In genomic region chr7:6650521-6651011, GRCh38 we compare ENCODE assay signal across 12 cellular contexts.
"Had no signal": no experiment of that assay in that cellular context is flagged by ENCODE, and none has a peak within 500 bp of the region (broad histone marks: within the 10 kb centered on the region; RNA-seq: fewer than 3 reads in every experiment).

No MANE protein-coding gene starts in this region.

- H3K4me1 ChIP-seq: transverse colon had no signal

- H3K27me3 Mint-ChIP-seq: activated CD4-positive, alpha-beta T cell treated with anti-CD3 and anti-CD28 coated beads, Interleukin-2, amount 10 ng/mL, durations not matched to agents 7 days and 5 days; activated naive CD8-positive, alpha-beta T cell treated with anti-CD3 and anti-CD28 coated beads, Interleukin-2, amount 10 ng/mL, durations not matched to agents 7 days and 5 days; naive thymus-derived CD4-positive, alpha-beta T cell had no signal

- H3K4me1 Mint-ChIP-seq: activated CD4-positive, alpha-beta T cell treated with anti-CD3 and anti-CD28 coated beads, Interleukin-2, amount 10 ng/mL, durations not matched to agents 7 days and 5 days; activated naive CD8-positive, alpha-beta T cell treated with anti-CD3 and anti-CD28 coated beads, Interleukin-2, amount 10 ng/mL, durations not matched to agents 7 days and 5 days; naive thymus-derived CD4-positive, alpha-beta T cell had no signal

- H3K4me3 Mint-ChIP-seq: activated CD4-positive, alpha-beta T cell treated with anti-CD3 and anti-CD28 coated beads, Interleukin-2, amount 10 ng/mL, durations not matched to agents 7 days and 5 days; activated naive CD8-positive, alpha-beta T cell treated with anti-CD3 and anti-CD28 coated beads, Interleukin-2, amount 10 ng/mL, durations not matched to agents 7 days and 5 days; naive thymus-derived CD4-positive, alpha-beta T cell; T-helper 2 cell treated with Interferon-gamma antibody and Interleukin-4, amounts not matched to agents 5 μg/mL and 100 μg/mL, for 36 hours had no signal

- H3K27me3 ChIP-seq: dorsolateral prefrontal cortex, neutrophil, transverse colon had no signal

- H3K9me3 ChIP-seq: transverse colon had no signal

- H3K27ac Mint-ChIP-seq: activated CD4-positive, alpha-beta T cell treated with anti-CD3 and anti-CD28 coated beads, Interleukin-2, amount 10 ng/mL, durations not matched to agents 7 days and 5 days; activated naive CD8-positive, alpha-beta T cell treated with anti-CD3 and anti-CD28 coated beads, Interleukin-2, amount 10 ng/mL, durations not matched to agents 7 days and 5 days; T-helper 2 cell treated with Interferon-gamma antibody and Interleukin-4, amounts not matched to agents 5 μg/mL and 100 μg/mL, for 36 hours had no signal

- H3K27ac ChIP-seq: neutrophil, transverse colon had no signal

- H3K4me3 ChIP-seq: dorsolateral prefrontal cortex, mucosa of descending colon, smooth muscle cell, transverse colon had no signal

- DNase-seq: activated CD4-positive, alpha-beta T cell treated with anti-CD3 and anti-CD28 coated beads, Interleukin-2, amount 10 ng/mL, durations not matched to agents 7 days and 5 days; activated naive CD4-positive, alpha-beta T cell; mammary epithelial cell; naive thymus-derived CD4-positive, alpha-beta T cell; stimulated activated naive CD8-positive, alpha-beta T cell treated with anti-CD3 and anti-CD28 coated beads, Interleukin-15, Interleukin-2, amounts not matched to agents 100 U/mL and 50 U/mL, for 24 hours; transverse colon had no signal
